ENCODE assay signal across 12 cellular contexts in the genomic region with DNA sequence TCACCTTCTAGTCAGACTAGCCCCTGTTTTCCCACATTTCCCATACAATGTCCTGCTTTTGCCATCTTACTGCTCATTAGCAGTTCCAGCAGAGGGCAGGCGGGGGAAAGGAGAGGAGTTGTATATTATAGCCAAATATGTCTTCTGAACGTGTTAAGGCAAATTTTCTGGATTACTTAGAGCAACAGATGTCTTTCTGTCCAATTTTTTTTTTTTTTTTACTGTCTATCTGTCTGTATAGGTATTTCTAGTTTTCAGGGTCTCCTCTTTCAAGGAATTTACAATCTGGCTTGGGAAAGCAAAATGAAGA. TPM values are rescaled to one million over a fixed set of nuclear protein-coding genes. Genes with fewer than 3 reads are reported as not detected.
DNase-seq lines count a peak whose midpoint lies in the region; ATAC-seq, FAIRE-seq and TF ChIP-seq lines count a peak whose summit lies in the region.
"Had no signal": no experiment of that assay in that cellular context is flagged by ENCODE, and none has a peak within 500 bp of the region (broad histone marks: within the 10 kb centered on the region; RNA-seq: fewer than 3 reads in every experiment).

No MANE protein-coding gene starts in this region.

- H3K27ac Mint-ChIP-seq in stimulated activated naive B cell treated with anti-CD40 and anti-IgM and Interleukin-4, amounts not matched to agents 10 μg/mL and 1 μg/mL and 100 μg/mL, for 72 hours, result no peak overlapping the region

- intact Hi-C loops in esophagus muscularis mucosa (cut with DNase I) (loop anchor here (10.0 kb wide), 1 partner anchor 200 kb away; no protein-coding TSS in a partner anchor), prostate gland (cut with DNase I) (no loop called here)

- no peak for TF ChIP-seq EP300 in esophagus muscularis mucosa (IDR thresholded peaks at IDR 0.05)

- FAIRE-seq in G401.6 (lab: Jason Lieb, UNC), result peak; percentile 36

- peak; percentile 44 to 52 (median 49) for TF ChIP-seq CTCF in esophagus muscularis mucosa (IDR thresholded peaks at IDR 0.05)
- peak in 2 of 4 experiments; percentile 23 to 41 for TF ChIP-seq CTCF in prostate gland (IDR thresholded peaks at IDR 0.05)

- no peak overlapping the region for H3K27ac ChIP-seq in esophagus muscularis mucosa (replicated peaks in 1 of 4)
- H3K27ac ChIP-seq in prostate gland, result no peak overlapping the region

- H3K4me3 Mint-ChIP-seq in stimulated activated naive B cell treated with anti-CD40 and anti-IgM and Interleukin-4, amounts not matched to agents 10 μg/mL and 1 μg/mL and 100 μg/mL, for 72 hours, result no peak overlapping the region

- peaks cover 0 to 1% of the 10 kb centered on the region in 2 donors for H3K4me1 Mint-ChIP-seq in stimulated activated naive B cell treated with anti-CD40 and anti-IgM and Interleukin-4, amounts not matched to agents 10 μg/mL and 1 μg/mL and 100 μg/mL, for 72 hours

- H3K36me3 ChIP-seq in esophagus muscularis mucosa, result peaks cover 0 to 7% (median 0%) of the 10 kb centered on the region in 4 donors
- H3K36me3 ChIP-seq in prostate gland, result no peaks in the 10 kb centered on the region
- H3K36me3 ChIP-seq: Peyer's patch had no signal

- H3K4me1 ChIP-seq in esophagus muscularis mucosa, result no peaks in the 10 kb centered on the region
- H3K4me1 ChIP-seq in prostate gland (replicated peaks), result peaks cover 3% of the 10 kb centered on the region

- H3K9me3 ChIP-seq in esophagus muscularis mucosa (no peaks in the 10 kb centered on the region), prostate gland (no peaks in the 10 kb centered on the region)
- H3K9me3 ChIP-seq: Peyer's patch had no signal

- 49% methylated on average over 2 of the region's 2 CpGs for WGBS in esophagus muscularis mucosa
- 31% methylated on average over 2 of the region's 2 CpGs for WGBS in prostate gland

- peaks cover 0 to under 1% of the 10 kb centered on the region in 2 donors for H3K9me3 Mint-ChIP-seq in stimulated activated naive B cell treated with anti-CD40 and anti-IgM and Interleukin-4, amounts not matched to agents 10 μg/mL and 1 μg/mL and 100 μg/mL, for 72 hours

- H3K4me3 ChIP-seq in esophagus muscularis mucosa (no peak overlapping the region), prostate gland (no peak overlapping the region)
- H3K4me3 ChIP-seq: Peyer's patch had no signal

- TF ChIP-seq POLR2A in esophagus muscularis mucosa (IDR thresholded peaks at IDR 0.05; ENCODE audit: low read depth) (no peak), prostate gland (IDR thresholded peaks at IDR 0.05) (no peak)

- peaks cover 4 to 18% of the 10 kb centered on the region in 2 donors for H3K27me3 Mint-ChIP-seq in stimulated activated naive B cell treated with anti-CD40 and anti-IgM and Interleukin-4, amounts not matched to agents 10 μg/mL and 1 μg/mL and 100 μg/mL, for 72 hours

- DNase-seq in OCI-M1 (lab: John Stamatoyannopoulos, UW) (peak; percentile 14), esophagus muscularis mucosa (ENCODE audit: extremely low spot score) (no peak), prostate gland (ENCODE audit: low spot score) (peak; percentile 54), NCI-H1694 treated with DMSO at 0.1 percent for 48 hours (lab: John Stamatoyannopoulos, UW) (no peak), SKM-1 (lab: John Stamatoyannopoulos, UW; ENCODE audit: unreplicated experiment) (no peak)
- no peak for DNase-seq in activated naive CD4-positive, alpha-beta T cell treated with Interleukin-2 at 50 U/mL for 16 hours
- DNase-seq in stimulated activated naive B cell treated with anti-CD40 and anti-IgM and Interleukin-4, amounts not matched to agents 10 μg/mL and 1 μg/mL and 100 μg/mL, for 72 hours, result no peak
- DNase-seq: activated CD8-positive, alpha-beta memory T cell treated with anti-CD3 and anti-CD28 coated beads for 24 hours; midbrain; stimulated activated CD4-positive, alpha-beta T cell treated with anti-CD3 and anti-CD28 coated beads, Interleukin-4, amount 100 ng/mL, for 4 hours had no signal

- ATAC-seq in stimulated activated naive B cell treated with anti-CD40 and anti-IgM and Interleukin-4, amounts not matched to agents 10 μg/mL and 1 μg/mL and 100 μg/mL, for 72 hours (replicated peaks), result no peak

- no peaks in the 10 kb centered on the region for H3K36me3 Mint-ChIP-seq in stimulated activated naive B cell treated with anti-CD40 and anti-IgM and Interleukin-4, amounts not matched to agents 10 μg/mL and 1 μg/mL and 100 μg/mL, for 72 hours

- H3K27me3 ChIP-seq in esophagus muscularis mucosa, result no peaks in the 10 kb centered on the region
- no peaks in the 10 kb centered on the region for H3K27me3 ChIP-seq in prostate gland (replicated peaks; ENCODE audit: insufficient read depth)
- H3K27me3 ChIP-seq: Peyer's patch had no signal

RNA-seq across cellular contexts. Expression of gene DDAH1, which starts 30.0 kb away (rescaled TPM):
- 10 to 100 TPM; 27.0 to 75.3 (median 38.0) TPM for total RNA-seq in esophagus muscularis mucosa
- 10 to 100 TPM; 61.6 to 70.7 TPM for total RNA-seq in prostate gland

Comparison
In these comparisons a context has a peak if more than half of its experiments do, and no peak if none do; other contexts are left out.
1. DNase-seq: peak in OCI-M1 (single experiment) and prostate gland (single experiment); none in esophagus muscularis mucosa (single experiment), activated naive CD4-positive, alpha-beta T cell treated with Interleukin-2 at 50 U/mL for 16 hours (single experiment), stimulated activated naive B cell treated with anti-CD40 and anti-IgM and Interleukin-4, amounts not matched to agents 10 μg/mL and 1 μg/mL and 100 μg/mL, for 72 hours (single experiment), NCI-H1694 treated with DMSO at 0.1 percent for 48 hours (single experiment) and SKM-1 (single experiment).